Comparison of ENCODE assay signal across 16 cellular contexts in the genomic region with DNA sequence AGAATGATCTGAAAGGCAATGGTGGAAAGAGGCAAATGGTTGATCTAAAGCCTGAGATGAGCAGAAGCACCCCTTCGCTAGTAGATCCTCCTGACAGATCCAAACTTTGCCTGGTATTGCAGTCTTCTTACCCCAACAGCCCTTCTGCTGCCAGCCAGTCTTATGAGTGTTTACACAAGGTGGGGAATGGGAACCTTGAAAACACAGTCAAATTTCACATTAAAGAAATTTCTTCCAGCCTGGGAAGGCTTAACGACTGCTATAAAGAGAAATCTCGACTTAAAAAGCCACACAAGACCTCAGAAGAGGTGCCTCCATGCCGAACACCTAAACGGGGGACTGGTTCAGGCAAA.
DNase-seq lines count a peak whose midpoint lies in the region; ATAC-seq and TF ChIP-seq lines count a peak whose summit lies in the region.
"Had no signal": no experiment of that assay in that cellular context is flagged by ENCODE, and none has a peak within 500 bp of the region (broad histone marks: within the 10 kb centered on the region; RNA-seq: fewer than 3 reads in every experiment).

No MANE protein-coding gene starts in this region.

- no peaks in the 10 kb centered on the region for H3K79me1 ChIP-seq in mesenchymal stem cell (replicated peaks; ENCODE audit: low read length, poor library complexity, severe bottlenecking)

- no peak overlapping the region for H3K4me2 ChIP-seq in mesenchymal stem cell (ENCODE audit: low read length, poor library complexity, severe bottlenecking)
- H3K4me2 ChIP-seq: BLaER1 treated with 17β-estradiol and CSF1 and Interleukin-3, amounts not matched to agents 10 nM and 100 nM had no signal

- H2AK5ac ChIP-seq in mesenchymal stem cell (ENCODE audit: low read length, severe bottlenecking) = no peak overlapping the region

- no peak overlapping the region for H3K4ac ChIP-seq in mesenchymal stem cell (ENCODE audit: low read depth in 1 of 2, low read length in 2 of 2)

- 85% methylated on average over 4 of the region's 5 CpGs for WGBS in mesenchymal stem cell

- H3K9me3 ChIP-seq in left ventricle myocardium inferior (replicated peaks) (no peaks in the 10 kb centered on the region), right atrium auricular region (no peaks in the 10 kb centered on the region), left lung (no peaks in the 10 kb centered on the region), gastrocnemius medialis (no peaks in the 10 kb centered on the region), mesenchymal stem cell (ENCODE audit: control insufficient read depth, low read length) (no peaks in the 10 kb centered on the region), HAP-1 (no peaks in the 10 kb centered on the region)
- H3K9me3 ChIP-seq: BLaER1 treated with 17β-estradiol and CSF1 and Interleukin-3, amounts not matched to agents 10 nM and 100 nM had no signal

- H3K27ac ChIP-seq in left ventricle myocardium inferior (replicated peaks) (peak overlapping the region; percentile 48), right atrium auricular region (peak overlapping the region in 1 of 2 donors; percentile 21), left lung (no peak overlapping the region), gastrocnemius medialis (peak overlapping the region; percentile 55 to 76 (median 68)), mesenchymal stem cell (ENCODE audit: low read length, poor library complexity, severe bottlenecking) (no peak overlapping the region)
- H3K27ac ChIP-seq: BLaER1 treated with 17β-estradiol and CSF1 and Interleukin-3, amounts not matched to agents 10 nM and 100 nM had no signal

- H3K36me3 ChIP-seq in left ventricle myocardium inferior (peaks cover 18% of the 10 kb centered on the region), right atrium auricular region (peaks cover 7% of the 10 kb centered on the region), left lung (no peaks in the 10 kb centered on the region), gastrocnemius medialis (no peaks in the 10 kb centered on the region), mesenchymal stem cell (ENCODE audit: control insufficient read depth in 1 of 2, insufficient read depth in 2 of 2, low read depth in 1 of 2, low read length in 2 of 2) (no peaks in the 10 kb centered on the region), HAP-1 (replicated peaks) (no peaks in the 10 kb centered on the region)
- H3K36me3 ChIP-seq: BLaER1 treated with 17β-estradiol and CSF1 and Interleukin-3, amounts not matched to agents 10 nM and 100 nM had no signal

- no peak overlapping the region for H2AFZ ChIP-seq in mesenchymal stem cell (ENCODE audit: low read depth, low read length)

- no peak for TF ChIP-seq POLR2A in gastrocnemius medialis (IDR thresholded peaks at IDR 0.05)

- no peak overlapping the region for H4K8ac ChIP-seq in mesenchymal stem cell (ENCODE audit: low read length)

- intact Hi-C loops in left ventricle myocardium inferior (cut with micrococcal nuclease) = no loop called here
- intact Hi-C loops in left lung (cut with DNase I) = no loop called here
- intact Hi-C loops in gastrocnemius medialis (cut with DNase I; ENCODE audit: low total_unique reads) = no loop called here

- no peak for TF ChIP-seq CTCF in left ventricle myocardium inferior (IDR thresholded peaks at IDR 0.05; ENCODE audit: borderline replicate concordance)
- TF ChIP-seq CTCF in right atrium auricular region (IDR thresholded peaks at IDR 0.05) = no peak
- no peak for TF ChIP-seq CTCF in left lung (IDR thresholded peaks at IDR 0.05)
- no peak for TF ChIP-seq CTCF in gastrocnemius medialis (IDR thresholded peaks at IDR 0.05 in 4 of 5, conservative IDR thresholded peaks at IDR 0.05 in 1 of 5)

- H4K91ac ChIP-seq in mesenchymal stem cell (ENCODE audit: low read length) = no peak overlapping the region

- no peak overlapping the region for H3K14ac ChIP-seq in mesenchymal stem cell (ENCODE audit: low read length in 2 of 2)

- H3K18ac ChIP-seq in mesenchymal stem cell (ENCODE audit: low read depth in 1 of 2, low read length in 2 of 2) = peak overlapping the region in 1 of 2 experiments; percentile 21

- no peak overlapping the region for H3K23ac ChIP-seq in mesenchymal stem cell (ENCODE audit: low read length in 2 of 2)

- H2BK5ac ChIP-seq in mesenchymal stem cell (ENCODE audit: low read depth, low read length, poor library complexity, severe bottlenecking) = no peak overlapping the region

- H3K27me3 ChIP-seq in left ventricle myocardium inferior (ENCODE audit: low read depth) = no peaks in the 10 kb centered on the region
- H3K27me3 ChIP-seq in right atrium auricular region = no peaks in the 10 kb centered on the region
- H3K27me3 ChIP-seq in left lung = no peaks in the 10 kb centered on the region
- H3K27me3 ChIP-seq in gastrocnemius medialis = no peaks in the 10 kb centered on the region
- peaks cover 0 to 6% of the 10 kb centered on the region in 2 experiments for H3K27me3 ChIP-seq in mesenchymal stem cell (ENCODE audit: control insufficient read depth in 1 of 2, insufficient read depth in 1 of 2, low read length in 2 of 2)
- H3K27me3 ChIP-seq in HAP-1 (ENCODE audit: low read depth) = no peaks in the 10 kb centered on the region
- H3K27me3 ChIP-seq: BLaER1 treated with 17β-estradiol and CSF1 and Interleukin-3, amounts not matched to agents 10 nM and 100 nM had no signal

- no peak overlapping the region for H2BK12ac ChIP-seq in mesenchymal stem cell (ENCODE audit: low read length in 2 of 2)

- DNase-seq in left ventricle myocardium inferior = no peak
- DNase-seq in right atrium auricular region (ENCODE audit: low spot score) = no peak
- DNase-seq in left lung = no peak
- no peak for DNase-seq in gastrocnemius medialis
- DNase-seq in mesenchymal stem cell = no peak
- no peak for DNase-seq in HAP-1 (ENCODE audit: low spot score in 2 of 2)
- DNase-seq: 8988T; ACHN; Calu3; CD4-positive, CD25-positive, alpha-beta regulatory T cell; DMS79; GOT3; H9 had no signal

- H3K9ac ChIP-seq in mesenchymal stem cell (ENCODE audit: low read length) = no peak overlapping the region
- H3K9ac ChIP-seq: BLaER1 treated with 17β-estradiol and CSF1 and Interleukin-3, amounts not matched to agents 10 nM and 100 nM had no signal

- no peak overlapping the region for H2BK15ac ChIP-seq in mesenchymal stem cell (ENCODE audit: low read depth, poor library complexity, severe bottlenecking)

- no peak overlapping the region for H2BK120ac ChIP-seq in mesenchymal stem cell (ENCODE audit: low read depth, low read length)

- in situ Hi-C loops in gastrocnemius medialis (cut with MboI; ENCODE audit: low sequenced_read_pairs in 4 of 4) (no loop called here), HAP-1 (cut with MboI; ENCODE audit: low sequenced_read_pairs) (no loop called here)

- ATAC-seq in left lung (peak; percentile 79), gastrocnemius medialis (peak in 1 of 2 donors; percentile 14), GM19324 (IDR thresholded peaks at IDR 0.05; ENCODE audit: low FRiP score, unreplicated experiment) (no peak)
- ATAC-seq: GM12878 had no signal

- peaks cover 92% of the 10 kb centered on the region for H3K4me1 ChIP-seq in left ventricle myocardium inferior
- H3K4me1 ChIP-seq in right atrium auricular region = peaks cover 0 to 14% of the 10 kb centered on the region in 2 donors
- H3K4me1 ChIP-seq in left lung = no peaks in the 10 kb centered on the region
- H3K4me1 ChIP-seq in gastrocnemius medialis = peaks cover 41 to 50% of the 10 kb centered on the region in 2 donors
- H3K4me1 ChIP-seq in mesenchymal stem cell (ENCODE audit: control insufficient read depth, insufficient read depth, low read depth, low read length) = no peaks in the 10 kb centered on the region
- no peaks in the 10 kb centered on the region; the same call in 1 of the 2 replicates for H3K4me1 ChIP-seq in HAP-1
- H3K4me1 ChIP-seq: BLaER1 treated with 17β-estradiol and CSF1 and Interleukin-3, amounts not matched to agents 10 nM and 100 nM had no signal

- no peak overlapping the region for H3K4me3 ChIP-seq in left ventricle myocardium inferior
- H3K4me3 ChIP-seq in right atrium auricular region = no peak overlapping the region
- H3K4me3 ChIP-seq in left lung = no peak overlapping the region
- H3K4me3 ChIP-seq in gastrocnemius medialis = no peak overlapping the region
- no peak overlapping the region for H3K4me3 ChIP-seq in mesenchymal stem cell (ENCODE audit: insufficient read depth in 1 of 2, low read depth in 1 of 2, low read length in 2 of 2)
- no peak overlapping the region for H3K4me3 ChIP-seq in HAP-1
- H3K4me3 ChIP-seq: BLaER1 treated with 17β-estradiol and CSF1 and Interleukin-3, amounts not matched to agents 10 nM and 100 nM; GM12878 had no signal

Comparison
In these comparisons a context has a peak if more than half of its experiments do, and no peak if none do; other contexts are left out.
1. H3K27ac ChIP-seq: peak in left ventricle myocardium inferior (single experiment) and gastrocnemius medialis (4 of 4); none in left lung (0 of 2) and mesenchymal stem cell (single experiment).